In genomic region chr6:18021166-18021850, GRCh38 we compare ENCODE assay signal across 1 cellular context.
TF ChIP-seq lines count a peak whose summit lies in the region.

No MANE protein-coding gene starts in this region.

TF ChIP-seq in SK-N-SH, 30 proteins besides CTCF, POLR2A, EP300 and RAD21 (continued from another document):
- TF ChIP-seq REST (IDR thresholded peaks at IDR 0.05; ENCODE audit: low read depth, low read length) (no peak), ELF1 (IDR thresholded peaks at IDR 0.05) (no peak), TAF1 (IDR thresholded peaks at IDR 0.05; ENCODE audit: borderline replicate concordance, low read depth, low read length) (no peak), EZH2phosphoT487 (IDR thresholded peaks at IDR 0.05; ENCODE audit: borderline replicate concordance, low read depth) (no peak), CHD2 (IDR thresholded peaks at IDR 0.05; ENCODE audit: low read length, partially characterized antibody) (no peak), ZBTB33 (IDR thresholded peaks at IDR 0.05; ENCODE audit: borderline replicate concordance, low read depth) (no peak), NRF1 (IDR thresholded peaks at IDR 0.05; ENCODE audit: low read depth, low read length) (no peak), RFX5 (IDR thresholded peaks at IDR 0.05; ENCODE audit: low read length) (no peak), MEF2A (IDR thresholded peaks at IDR 0.05; ENCODE audit: borderline replicate concordance, low read depth) (no peak), USF1 (IDR thresholded peaks at IDR 0.05; ENCODE audit: borderline replicate concordance, low read depth) (no peak), MXI1 (IDR thresholded peaks at IDR 0.05; ENCODE audit: low read depth, low read length) (no peak)
